ENCODE assay signal across 23 cellular contexts in genomic region chr6:16857969-16858592, GRCh38.
DNase-seq lines count a peak whose midpoint lies in the region; ATAC-seq, FAIRE-seq and TF ChIP-seq lines count a peak whose summit lies in the region.
"Had no signal": no experiment of that assay in that cellular context is flagged by ENCODE, and none has a peak within 500 bp of the region (broad histone marks: within the 10 kb centered on the region; RNA-seq: fewer than 3 reads in every experiment).

No MANE protein-coding gene starts in this region.

- H3K79me2 ChIP-seq in HepG2 (ENCODE audit: insufficient read depth, low read length) = no peaks in the 10 kb centered on the region
- no peaks in the 10 kb centered on the region for H3K79me2 ChIP-seq in H1 (ENCODE audit: control insufficient read depth in 1 of 2, insufficient read depth in 2 of 2, low read length in 2 of 2)

- H3K36me3 ChIP-seq in HepG2 (replicated peaks in 1 of 2; ENCODE audit: control insufficient read depth in 1 of 2, insufficient read depth in 2 of 2, low read length in 2 of 2) (no peaks in the 10 kb centered on the region), right lobe of liver (no peaks in the 10 kb centered on the region), H1 (ENCODE audit: control insufficient read depth in 2 of 4, insufficient read depth in 4 of 4, low read length in 3 of 4) (no peaks in the 10 kb centered on the region)
- H3K36me3 ChIP-seq: BLaER1 had no signal

- CTCF ChIA-PET in HepG2 (lab: Yijun Ruan, JAX; ENCODE audit: low intra/inter-chr PET ratio, low total read pairs) = no interaction called here
- CTCF ChIA-PET in H1 (lab: Charles Lee; ENCODE audit: partially characterized antibody) = no interaction called here

- no peak overlapping the region for H3K18ac ChIP-seq in H1 (ENCODE audit: extremely low read depth, low read length)

- H3K56ac ChIP-seq in H1 (replicated peaks; ENCODE audit: insufficient read length, low read depth, low read length) = peak overlapping the region; percentile 67

- no peak overlapping the region for H3K27ac ChIP-seq in HepG2 (ENCODE audit: extremely low read length, insufficient read depth, low read length)
- H3K27ac ChIP-seq in right lobe of liver = no peak overlapping the region
- no peak overlapping the region for H3K27ac ChIP-seq in H1 (ENCODE audit: low read depth, low read length)
- H3K27ac ChIP-seq: BLaER1, RWPE1 had no signal

- H3K23me2 ChIP-seq in H1 (ENCODE audit: low read depth, low read length) = no peaks in the 10 kb centered on the region; the same call in 1 of the 2 replicates

- H3K9ac ChIP-seq in HepG2 (ENCODE audit: insufficient read depth, low read depth, low read length) (no peak overlapping the region), H1 (replicated peaks in 1 of 4; ENCODE audit: extremely low read depth in 1 of 4, low read depth in 3 of 4, low read length in 3 of 4) (no peak overlapping the region)
- H3K9ac ChIP-seq: BLaER1, SK-N-SH had no signal

- H2AFZ ChIP-seq in HepG2 (ENCODE audit: low read length) (no peak overlapping the region), H1 (ENCODE audit: low read length) (no peak overlapping the region)

- in situ Hi-C loops in HepG2 (cut with HindIII; ENCODE audit: extremely low pct_ligation_motif_present, low pct_unique_long_range_greater_than_20kb) = no loop called here

- H4K20me1 ChIP-seq in HepG2 (ENCODE audit: insufficient read depth, low read length) = no peaks in the 10 kb centered on the region
- H4K20me1 ChIP-seq in H1 (replicated peaks in 1 of 2; ENCODE audit: control insufficient read depth in 1 of 2, insufficient read depth in 2 of 2, low read length in 2 of 2) = no peaks in the 10 kb centered on the region
- H4K20me1 ChIP-seq: BLaER1 had no signal

- H2BK5ac ChIP-seq in H1 (ENCODE audit: low read depth, low read length) = no peak overlapping the region

- no peak overlapping the region for H2BK12ac ChIP-seq in H1 (ENCODE audit: low read depth, low read length)

- no TSS peak for BruUV-seq in HepG2 (replicated peaks; lab: Mats Ljungman, UMichigan)

- no peak overlapping the region for H3K14ac ChIP-seq in H1 (ENCODE audit: insufficient read length)

- no peak for DNase-seq in HepG2 (ENCODE audit: low spot score)
- no peak for DNase-seq in right lobe of liver
- peak; percentile 21 for DNase-seq in OCI-M1 (lab: John Stamatoyannopoulos, UW)
- DNase-seq in H1 (ENCODE audit: low read depth in 1 of 2, low spot score in 2 of 2) = no peak
- no peak for DNase-seq in GM10266 (ENCODE audit: extremely low spot score)
- no peak for DNase-seq in posterior vena cava (ENCODE audit: low spot score)
- DNase-seq in NCI-H774 (lab: John Stamatoyannopoulos, UW) = no peak
- DNase-seq: CD4-positive, CD25-positive, alpha-beta regulatory T cell; DMS153; H7; KG1; NCI-H1048; NCI-H1694; NCI-H2029 treated with DMSO at 0.1 percent for 48 hours; NCI-H2227 treated with DMSO at 0.1 percent for 48 hours; NCI-H748 treated with DMSO at 0.1 percent for 48 hours; SHP77; SK-N-SH; SW 1271 had no signal

- no peak overlapping the region for H3K4me2 ChIP-seq in HepG2 (ENCODE audit: low read depth, low read length)
- H3K4me2 ChIP-seq in H1 (ENCODE audit: insufficient read depth in 1 of 2, low read depth in 2 of 2, low read length in 2 of 2) = no peak overlapping the region
- H3K4me2 ChIP-seq: BLaER1, SK-N-SH had no signal

- no peak for TF ChIP-seq CTCF in HepG2 (CRISPR knock-in tag; IDR thresholded peaks at IDR 0.05)
- no peak for TF ChIP-seq CTCF in right lobe of liver (IDR thresholded peaks at IDR 0.05)
- no peak for TF ChIP-seq CTCF in H1 (IDR thresholded peaks at IDR 0.05; ENCODE audit: control extremely low read depth in 1 of 3, insufficient read depth in 1 of 3, low read depth in 1 of 3, low read length in 3 of 3)
- no peak for TF ChIP-seq CTCF in GM10266 (IDR thresholded peaks at IDR 0.05; ENCODE audit: control insufficient read depth, insufficient read depth, low read depth, missing control alignments)

- H4K91ac ChIP-seq in H1 (replicated peaks; ENCODE audit: insufficient read length, low read length) = no peak overlapping the region

- H3K4me3 ChIP-seq in HepG2 (replicated peaks in 1 of 3; ENCODE audit: insufficient read depth in 1 of 3, low read depth in 2 of 3, low read length in 3 of 3) (no peak overlapping the region), right lobe of liver (no peak overlapping the region), H1 (ENCODE audit: extremely low read depth in 1 of 4, insufficient read depth in 2 of 4, low read depth in 3 of 4, low read length in 4 of 4) (no peak overlapping the region)
- H3K4me3 ChIP-seq: BLaER1 had no signal

- intact Hi-C loops in HepG2 (cut with micrococcal nuclease; ENCODE audit: unreplicated experiment) (no loop called here), right lobe of liver (cut with DNase I) (no loop called here), posterior vena cava (cut with DNase I) (no loop called here)

- H3K9me3 ChIP-seq in HepG2 (ENCODE audit: low read length) = no peaks in the 10 kb centered on the region
- H3K9me3 ChIP-seq in right lobe of liver = no peaks in the 10 kb centered on the region
- H3K9me3 ChIP-seq in H1 (ENCODE audit: insufficient read depth in 2 of 2, low read depth in 1 of 2, low read length in 1 of 2) = no peaks in the 10 kb centered on the region
- H3K9me3 ChIP-seq: BLaER1, SK-N-SH had no signal

- H2BK20ac ChIP-seq in H1 (ENCODE audit: low read length) = no peak overlapping the region

- H3K27me3 ChIP-seq in HepG2 (ENCODE audit: control insufficient read depth in 1 of 2, insufficient read depth in 2 of 2, low read length in 2 of 2) (no peaks in the 10 kb centered on the region; a peak in 1 of 5 replicates), right lobe of liver (no peaks in the 10 kb centered on the region), H1 (replicated peaks in 1 of 4; ENCODE audit: control insufficient read depth in 3 of 4, extremely low read depth in 1 of 4, insufficient read depth in 3 of 4, low read length in 3 of 4) (no peaks in the 10 kb centered on the region)
- H3K27me3 ChIP-seq: BLaER1 had no signal

- no peak overlapping the region for H2BK15ac ChIP-seq in H1 (ENCODE audit: low read length)

- no peak overlapping the region for H2AK5ac ChIP-seq in H1 (ENCODE audit: low read depth, low read length)

- no peak overlapping the region for H2BK120ac ChIP-seq in H1 (replicated peaks; ENCODE audit: low read depth, low read length)

- no peak overlapping the region for H4K8ac ChIP-seq in H1 (ENCODE audit: extremely low read depth, insufficient read depth, low read length)

- TF ChIP-seq EP300 in HepG2 (IDR thresholded peaks at IDR 0.05; ENCODE audit: low read depth in 2 of 2, low read length in 2 of 2) (no peak), HepG2 (CRISPR knock-in tag; IDR thresholded peaks at IDR 0.05; ENCODE audit: borderline replicate concordance) (no peak), H1 (IDR thresholded peaks at IDR 0.05; ENCODE audit: borderline replicate concordance in 1 of 2, low read depth in 2 of 2, low read length in 2 of 2) (no peak)

- no peak for TF ChIP-seq POLR2A in HepG2 (IDR thresholded peaks at IDR 0.05; ENCODE audit: insufficient read depth in 1 of 2, low read depth in 2 of 2, low read length in 2 of 2)
- TF ChIP-seq POLR2A in right lobe of liver (IDR thresholded peaks at IDR 0.05) = no peak
- TF ChIP-seq POLR2A in H1 (IDR thresholded peaks at IDR 0.05; ENCODE audit: control extremely low read depth in 1 of 2, low read depth in 2 of 2, low read length in 2 of 2) = no peak

- no peak overlapping the region for H3K4ac ChIP-seq in H1 (replicated peaks; ENCODE audit: insufficient read length, low read depth, low read length)

- no peaks in the 10 kb centered on the region for H3K4me1 ChIP-seq in HepG2 (ENCODE audit: insufficient read depth, low read length)
- H3K4me1 ChIP-seq in right lobe of liver = no peaks in the 10 kb centered on the region
- H3K4me1 ChIP-seq in H1 (replicated peaks in 1 of 4; ENCODE audit: control insufficient read depth in 3 of 4, insufficient read depth in 4 of 4, low read length in 3 of 4) = no peaks in the 10 kb centered on the region
- H3K4me1 ChIP-seq: BLaER1 had no signal

- no peak overlapping the region for H4K5ac ChIP-seq in H1 (ENCODE audit: insufficient read length, low read depth, low read length)

- ATAC-seq in HepG2 (no peak), right lobe of liver (no peak)
- ATAC-seq: Panc1 had no signal

- no peak overlapping the region for H3K23ac ChIP-seq in H1 (ENCODE audit: insufficient read length)

- POLR2A ChIA-PET in HepG2 (lab: Yijun Ruan, JAX) = no interaction called here
- POLR2A ChIA-PET in H1 (lab: Charles Lee; ENCODE audit: partially characterized antibody) = no interaction called here

- FAIRE-seq in HepG2 (lab: Jason Lieb, UNC) (no peak), H1 (lab: Jason Lieb, UNC) (no peak)
- FAIRE-seq: HTR-8/SVneo had no signal

- H3K79me1 ChIP-seq in H1 (ENCODE audit: low read depth, low read length) = no peaks in the 10 kb centered on the region

- TF ChIP-seq RAD21 in HepG2 (CRISPR knock-in tag; IDR thresholded peaks at IDR 0.05) (no peak), H1 (IDR thresholded peaks at IDR 0.05 in 1 of 2, conservative IDR thresholded peaks at IDR 0.05 in 1 of 2; ENCODE audit: low read depth in 2 of 2, low read length in 2 of 2) (no peak)

- 36% methylated on average over 5 of the region's 5 CpGs for WGBS in HepG2 (ENCODE audit: low lambda C conversion rate)
- WGBS in right lobe of liver (ENCODE audit: insufficient coverage, low coverage, low lambda C conversion rate, missing lambda C conversion rate) = 75% methylated on average over 4 of the region's 5 CpGs
- 96% methylated on average over 4 of the region's 5 CpGs; no CpG with 5 or more reads in 1 of the 2 experiments for WGBS in H1 (ENCODE audit: extremely low coverage in 1 of 2, insufficient coverage in 1 of 2, insufficient read length in 1 of 2, insufficient replicate concordance in 2 of 2, low coverage in 1 of 2, low lambda C conversion rate in 2 of 2, missing lambda C conversion rate in 1 of 2), 2 experiments

TF ChIP-seq in HepG2, 621 proteins besides CTCF, POLR2A, EP300 and RAD21:
- TF ChIP-seq ZNF567 (CRISPR knock-in tag; IDR thresholded peaks at IDR 0.05; ENCODE audit: borderline replicate concordance) (no peak), HNRNPK (IDR thresholded peaks at IDR 0.05; ENCODE audit: low read depth, low read length, poor library complexity, severe bottlenecking) (peak; percentile 30), ONECUT2 (CRISPR knock-in tag; IDR thresholded peaks at IDR 0.05) (no peak), PCBP1 (IDR thresholded peaks at IDR 0.05; ENCODE audit: borderline replicate concordance, low read depth, low read length) (0 out of 2 replicates have a peak, but pooled peaks have one; percentile 26), ZNF121 (CRISPR knock-in tag; IDR thresholded peaks at IDR 0.05) (no peak)

TF ChIP-seq in H1, 55 proteins besides CTCF, POLR2A, EP300 and RAD21 (continues in another document):
- TF ChIP-seq NANOG (IDR thresholded peaks at IDR 0.05; ENCODE audit: insufficient read depth, low read depth, low read length, poor library complexity, severe bottlenecking) (no peak), GABPA (IDR thresholded peaks at IDR 0.05; ENCODE audit: borderline replicate concordance, insufficient read depth, low read length) (no peak), MAX (IDR thresholded peaks at IDR 0.05) (no peak), ZNF274 (IDR thresholded peaks at IDR 0.05; ENCODE audit: borderline replicate concordance, extremely low read depth, low read length) (no peak)
